Comparison of ENCODE assay signal across 8 cellular contexts in the genomic region with DNA sequence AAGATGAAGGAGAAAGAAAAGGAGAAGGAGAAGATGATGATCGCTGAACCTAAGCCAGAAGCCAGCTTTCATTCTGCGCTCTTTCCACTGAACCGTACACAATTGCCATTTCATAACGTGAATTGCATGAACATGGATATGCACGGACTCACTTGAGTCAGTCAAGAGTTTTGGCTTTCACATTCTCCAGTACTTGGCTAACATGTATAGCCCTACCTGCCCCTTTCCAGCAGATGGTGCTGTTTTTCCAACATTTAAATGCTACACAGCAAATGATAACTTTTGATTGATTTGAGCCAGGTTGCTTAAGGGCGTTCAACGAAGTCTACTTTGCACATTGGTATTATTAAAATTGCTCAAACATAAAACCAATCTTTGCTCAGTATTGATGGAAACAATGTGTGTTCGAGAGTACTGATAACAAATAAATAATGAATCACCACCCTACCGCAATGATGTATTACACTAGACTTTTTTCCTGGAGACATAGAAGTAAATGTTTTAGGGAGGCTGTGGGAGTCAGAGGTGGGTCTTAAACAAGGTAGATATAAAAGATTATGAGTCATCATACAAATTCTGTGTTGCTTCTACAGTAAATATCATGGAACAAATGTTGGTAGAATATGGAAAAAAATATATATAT.
DNase-seq lines count a peak whose midpoint lies in the region; ATAC-seq and TF ChIP-seq lines count a peak whose summit lies in the region.

No MANE protein-coding gene starts in this region.

- peak overlapping the region; percentile 16; the same call in 1 of the 2 replicates for H3K4me2 ChIP-seq in MM.1S (ENCODE audit: low read depth, low read length)

- H3K9ac ChIP-seq in MM.1S (ENCODE audit: low read length): no peak overlapping the region

- no peak overlapping the region for H3K4me3 Mint-ChIP-seq in natural killer cell

- H3K4me1 ChIP-seq in MM.1S (ENCODE audit: low read length) (no peaks in the 10 kb centered on the region), esophagus squamous epithelium (peaks cover 0 to 6% (median 0%) of the 10 kb centered on the region in 3 donors)

- ATAC-seq in natural killer cell: peak in 2 of 3 donors; percentile 55 to 64

- no peaks in the 10 kb centered on the region for H3K4me1 Mint-ChIP-seq in natural killer cell

- H4K20me1 ChIP-seq in MM.1S (ENCODE audit: insufficient read depth, low read length): no peaks in the 10 kb centered on the region

- no peaks in the 10 kb centered on the region for H3K9me2 ChIP-seq in MM.1S (replicated peaks; ENCODE audit: insufficient read depth, low read length)

- no peak for TF ChIP-seq POLR2A in esophagus squamous epithelium (IDR thresholded peaks at IDR 0.05)

- H3K4me3 ChIP-seq in GM12865 (ENCODE audit: low read depth, low read length): no peak overlapping the region
- H3K4me3 ChIP-seq in HFF-Myc (replicated peaks; ENCODE audit: low read depth, low read length): no peak overlapping the region
- H3K4me3 ChIP-seq in MM.1S (ENCODE audit: low read length): no peak overlapping the region
- peak overlapping the region in 1 of 4 donors; percentile 12 for H3K4me3 ChIP-seq in esophagus squamous epithelium

- H3K9me3 ChIP-seq in MM.1S (replicated peaks; ENCODE audit: insufficient read depth, low read length): no peaks in the 10 kb centered on the region
- H3K9me3 ChIP-seq in esophagus squamous epithelium: no peaks in the 10 kb centered on the region

- no peak overlapping the region for H3K27ac Mint-ChIP-seq in natural killer cell

- H3K27me3 ChIP-seq in MM.1S (replicated peaks; ENCODE audit: insufficient read depth, low read length) (no peaks in the 10 kb centered on the region), esophagus squamous epithelium (no peaks in the 10 kb centered on the region)

- no peaks in the 10 kb centered on the region for H3K36me3 Mint-ChIP-seq in natural killer cell

- H3F3A ChIP-seq in MM.1S (ENCODE audit: insufficient read depth, low read length): no peaks in the 10 kb centered on the region

- TF ChIP-seq CTCF in GM12865 (IDR thresholded peaks at IDR 0.05; ENCODE audit: insufficient read depth, low read depth, low read length, missing control alignments) (peak; percentile 71), HFF-Myc (IDR thresholded peaks at IDR 0.05; ENCODE audit: low read depth, low read length, missing control alignments) (peak; percentile 78), MM.1S (IDR thresholded peaks at IDR 0.05; ENCODE audit: low read length) (peak; percentile 83), esophagus squamous epithelium (IDR thresholded peaks at IDR 0.05) (peak; percentile 35 to 71 (median 51)), natural killer cell (IDR thresholded peaks at IDR 0.05) (peak; percentile 27)

- peaks cover 0 to 2% of the 10 kb centered on the region in 2 donors for H3K9me3 Mint-ChIP-seq in natural killer cell

- peak overlapping the region; percentile 40; the same call in 1 of the 2 replicates for H2AFZ ChIP-seq in MM.1S (ENCODE audit: low read length)

- H3K79me2 ChIP-seq in MM.1S (ENCODE audit: low read length): no peaks in the 10 kb centered on the region

- H3K36me3 ChIP-seq in MM.1S (replicated peaks; ENCODE audit: insufficient read depth, low read length): no peaks in the 10 kb centered on the region
- no peaks in the 10 kb centered on the region for H3K36me3 ChIP-seq in esophagus squamous epithelium

- H3K27me3 Mint-ChIP-seq in natural killer cell (ENCODE audit: low read depth in 2 of 2): no peaks in the 10 kb centered on the region

- H3K27ac ChIP-seq in MM.1S (ENCODE audit: low read length) (no peak overlapping the region), esophagus squamous epithelium (no peak overlapping the region)

- DNase-seq in AG08396 (ENCODE audit: low spot score): peak; percentile 62
- DNase-seq in GM12865 (ENCODE audit: low read depth): peak; percentile 57
- DNase-seq in HFF-Myc (ENCODE audit: extremely low read depth, low read depth): peak; percentile 33
- peak; percentile 79 for DNase-seq in MM.1S
- DNase-seq in SK-N-DZ (ENCODE audit: low spot score): peak; percentile 79
- DNase-seq in esophagus squamous epithelium (lab: John Stamatoyannopoulos, UW): no peak
- no peak for DNase-seq in natural killer cell
- no peak for DNase-seq in T-helper 9 cell

- intact Hi-C loops in esophagus squamous epithelium (cut with DNase I) (no loop called here), natural killer cell (cut with micrococcal nuclease) (no loop called here)

- 6 to 22% methylated on average over 9 of the region's 9 CpGs for WGBS in esophagus squamous epithelium, 2 donors

Comparison
In these comparisons a context has a peak if more than half of its experiments do, and no peak if none do; other contexts are left out.
1. DNase-seq: peak in AG08396 (single experiment), GM12865 (single experiment), HFF-Myc (single experiment), MM.1S (single experiment) and SK-N-DZ (single experiment); none in esophagus squamous epithelium (single experiment), natural killer cell (single experiment) and T-helper 9 cell (single experiment).
2. CTCF ChIP-seq: peak in every context shown above with its lines; median percentile 83 in MM.1S; 78 in HFF-Myc; 71 in GM12865; 51 in esophagus squamous epithelium; 27 in natural killer cell.